In the genomic region with DNA sequence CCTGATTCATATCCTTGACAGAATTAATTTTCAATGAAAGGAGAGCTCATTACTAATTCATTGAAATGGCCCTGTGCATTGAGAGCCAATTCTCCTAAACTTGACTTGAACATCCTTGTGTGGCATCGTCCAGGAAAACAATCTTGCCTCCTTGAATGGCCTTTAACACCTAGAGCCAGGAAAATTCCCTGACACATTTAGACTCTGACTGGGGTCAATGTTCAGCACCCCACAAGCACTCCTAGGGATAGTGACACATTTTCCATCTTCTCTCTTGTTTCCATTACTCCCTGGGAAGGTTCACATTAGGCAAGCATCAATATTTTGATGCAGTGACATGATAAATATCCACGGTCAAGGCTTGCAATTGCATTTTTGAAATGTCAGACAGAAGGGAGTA, we compare ENCODE assay signal across 8 cellular contexts.
"Had no signal": no experiment of that assay in that cellular context is flagged by ENCODE, and none has a peak within 500 bp of the region (broad histone marks: within the 10 kb centered on the region; RNA-seq: fewer than 3 reads in every experiment).

No MANE protein-coding gene starts in this region.

- H3K4me3 ChIP-seq: GM23248, HAP-1 had no signal

- FAIRE-seq: HTR-8/SVneo had no signal

- H3K36me3 ChIP-seq: HAP-1 had no signal

- H3K4me1 ChIP-seq: HAP-1 had no signal

- H3K27ac ChIP-seq: GM23248 had no signal

- H3K9ac ChIP-seq: GM23248 had no signal

- ATAC-seq: HCT116 had no signal

- DNase-seq: GM23248, GOT3, H7, HFFc6, KBM-7 had no signal
